15 cellular contexts compared by ENCODE assay signal in genomic region chr6:21826031-21826430, GRCh38.
DNase-seq lines count a peak whose midpoint lies in the region; ATAC-seq, FAIRE-seq and TF ChIP-seq lines count a peak whose summit lies in the region.
"Had no signal": no experiment of that assay in that cellular context is flagged by ENCODE, and none has a peak within 500 bp of the region (broad histone marks: within the 10 kb centered on the region; RNA-seq: fewer than 3 reads in every experiment).

No MANE protein-coding gene starts in this region.

- in situ Hi-C loops in HepG2 (cut with HindIII; ENCODE audit: extremely low pct_ligation_motif_present, low pct_unique_long_range_greater_than_20kb): no loop called here

- no peak overlapping the region for H3K4me2 ChIP-seq in HepG2 (ENCODE audit: low read depth, low read length)

- no peak overlapping the region for H3K9ac ChIP-seq in HepG2 (ENCODE audit: insufficient read depth, low read depth, low read length)

- TF ChIP-seq EP300 in HepG2 (IDR thresholded peaks at IDR 0.05; ENCODE audit: low read depth in 2 of 2, low read length in 2 of 2) (no peak), HepG2 (CRISPR knock-in tag; IDR thresholded peaks at IDR 0.05; ENCODE audit: borderline replicate concordance) (no peak)

- no TSS peak for BruUV-seq in HepG2 (replicated peaks; lab: Mats Ljungman, UMichigan)

- no peaks in the 10 kb centered on the region for H3K27me3 ChIP-seq in HepG2 (ENCODE audit: control insufficient read depth in 1 of 2, insufficient read depth in 2 of 2, low read length in 2 of 2)
- no peaks in the 10 kb centered on the region for H3K27me3 ChIP-seq in right lobe of liver
- H3K27me3 ChIP-seq: esophagus muscularis mucosa, spleen had no signal

- H3K4me1 Mint-ChIP-seq in WTC11 (peaks cover 73% of the 10 kb centered on the region), glutamatergic neuron (ENCODE audit: low read depth, unreplicated experiment) (peaks cover 36% of the 10 kb centered on the region)
- H3K4me1 Mint-ChIP-seq: memory B cell had no signal

- H3K36me3 Mint-ChIP-seq in WTC11 (no peaks in the 10 kb centered on the region), glutamatergic neuron (ENCODE audit: unreplicated experiment) (no peaks in the 10 kb centered on the region)
- H3K36me3 Mint-ChIP-seq: activated naive CD8-positive, alpha-beta T cell; memory B cell had no signal

- H3K4me3 Mint-ChIP-seq in WTC11 (no peak overlapping the region), glutamatergic neuron (ENCODE audit: unreplicated experiment) (no peak overlapping the region)
- H3K4me3 Mint-ChIP-seq: activated naive CD8-positive, alpha-beta T cell; memory B cell had no signal

- H3K27me3 Mint-ChIP-seq in WTC11 (ENCODE audit: low read depth) (no peaks in the 10 kb centered on the region), glutamatergic neuron (ENCODE audit: unreplicated experiment) (no peaks in the 10 kb centered on the region)
- H3K27me3 Mint-ChIP-seq: activated naive CD8-positive, alpha-beta T cell had no signal

- ATAC-seq in HepG2 (peak; percentile 69), right lobe of liver (no peak), WTC11 (peak; percentile 70), HG03354 (IDR thresholded peaks at IDR 0.05; ENCODE audit: poor library complexity, severe bottlenecking, unreplicated experiment) (no peak), Right ventricle myocardium superior (ENCODE audit: poor library complexity) (no peak)

- TF ChIP-seq RAD21 in HepG2 (CRISPR knock-in tag; IDR thresholded peaks at IDR 0.05): no peak

- DNase-seq in HepG2 (ENCODE audit: low spot score) (peak; percentile 13), right lobe of liver (no peak), WTC11 (ENCODE audit: low spot score) (peak; percentile 38), iPS-NIHi7 (ENCODE audit: extremely low spot score) (peak; percentile 68), urothelium cell line (ENCODE audit: low spot score) (peak; percentile 33), Right ventricle myocardium superior (no peak), glutamatergic neuron (no peak)
- DNase-seq: 8988T; activated CD4-positive, CD25-positive, alpha-beta regulatory T cell; hypothalamus; spleen had no signal

- H2AFZ ChIP-seq in HepG2 (ENCODE audit: low read length): no peak overlapping the region

- TF ChIP-seq POLR2A in HepG2 (IDR thresholded peaks at IDR 0.05; ENCODE audit: insufficient read depth in 1 of 2, low read depth in 2 of 2, low read length in 2 of 2) (no peak), right lobe of liver (IDR thresholded peaks at IDR 0.05) (no peak)

- peaks cover 4% of the 10 kb centered on the region for H3K4me1 ChIP-seq in HepG2 (ENCODE audit: insufficient read depth, low read length)
- H3K4me1 ChIP-seq in right lobe of liver: no peaks in the 10 kb centered on the region
- H3K4me1 ChIP-seq: spleen had no signal

- no peaks in the 10 kb centered on the region for H4K20me1 ChIP-seq in HepG2 (ENCODE audit: insufficient read depth, low read length)

- FAIRE-seq in HepG2 (lab: Jason Lieb, UNC) (no peak), urothelium cell line (lab: Jason Lieb, UNC) (no peak)

- no peaks in the 10 kb centered on the region for H3K36me3 ChIP-seq in HepG2 (replicated peaks in 1 of 2; ENCODE audit: control insufficient read depth in 1 of 2, insufficient read depth in 2 of 2, low read length in 2 of 2)
- no peaks in the 10 kb centered on the region for H3K36me3 ChIP-seq in right lobe of liver
- H3K36me3 ChIP-seq: esophagus muscularis mucosa, spleen had no signal

- H3K27ac Mint-ChIP-seq in WTC11 (peak overlapping the region; percentile 77), glutamatergic neuron (ENCODE audit: unreplicated experiment) (no peak overlapping the region)
- H3K27ac Mint-ChIP-seq: activated naive CD8-positive, alpha-beta T cell; memory B cell had no signal

- CTCF ChIA-PET in HepG2 (lab: Yijun Ruan, JAX; ENCODE audit: low intra/inter-chr PET ratio, low total read pairs) (no interaction called here), WTC11 (lab: Charles Lee) (no interaction called here)

- H3K79me2 ChIP-seq in HepG2 (ENCODE audit: insufficient read depth, low read length): no peaks in the 10 kb centered on the region

- WGBS in HepG2 (ENCODE audit: low lambda C conversion rate): 19% methylated on average over 7 of the region's 7 CpGs
- WGBS in right lobe of liver (ENCODE audit: insufficient coverage, low coverage, low lambda C conversion rate, missing lambda C conversion rate): 63% methylated on average over 4 of the region's 7 CpGs

- POLR2A ChIA-PET in HepG2 (lab: Yijun Ruan, JAX): no interaction called here
- POLR2A ChIA-PET in WTC11 (lab: Charles Lee): no interaction called here

- TF ChIP-seq CTCF in HepG2 (CRISPR knock-in tag; IDR thresholded peaks at IDR 0.05) (no peak), right lobe of liver (IDR thresholded peaks at IDR 0.05) (no peak), WTC11 (IDR thresholded peaks at IDR 0.05) (no peak), glutamatergic neuron (IDR thresholded peaks at IDR 0.05; ENCODE audit: partially characterized antibody, unreplicated experiment) (no peak)

- H3K9me3 ChIP-seq in HepG2 (ENCODE audit: low read length) (no peaks in the 10 kb centered on the region), right lobe of liver (no peaks in the 10 kb centered on the region)
- H3K9me3 ChIP-seq: esophagus muscularis mucosa, spleen had no signal

- H3K9me3 Mint-ChIP-seq in WTC11 (no peaks in the 10 kb centered on the region), glutamatergic neuron (ENCODE audit: unreplicated experiment) (peaks cover 9% of the 10 kb centered on the region)

- H3K4me3 ChIP-seq in HepG2 (replicated peaks in 1 of 3; ENCODE audit: insufficient read depth in 1 of 3, low read depth in 2 of 3, low read length in 3 of 3) (no peak overlapping the region), right lobe of liver (no peak overlapping the region)
- H3K4me3 ChIP-seq: esophagus muscularis mucosa, spleen had no signal

- intact Hi-C loops in HepG2 (cut with micrococcal nuclease; ENCODE audit: unreplicated experiment): no loop called here
- intact Hi-C loops in right lobe of liver (cut with DNase I): no loop called here
- intact Hi-C loops in Right ventricle myocardium superior (cut with DNase I): no loop called here

- H3K27ac ChIP-seq in HepG2 (ENCODE audit: extremely low read length, insufficient read depth, low read length): no peak overlapping the region
- no peak overlapping the region for H3K27ac ChIP-seq in right lobe of liver
- H3K27ac ChIP-seq: esophagus muscularis mucosa, spleen had no signal

TF ChIP-seq in HepG2, 621 proteins besides CTCF, POLR2A, EP300 and RAD21 (continues in another document):
- no peak for TF ChIP-seq ZNF776 (CRISPR knock-in tag; IDR thresholded peaks at IDR 0.05)

TF ChIP-seq in WTC11, 78 proteins besides CTCF, POLR2A, EP300 and RAD21:
- TF ChIP-seq NFYB (CRISPR knock-in tag; conservative IDR thresholded peaks at IDR 0.05; ENCODE audit: low read depth): no peak

Comparison
In these comparisons a context has a peak if more than half of its experiments do, and no peak if none do; other contexts are left out.
1. ATAC-seq: peak in HepG2 (single experiment) and WTC11 (single experiment); none in right lobe of liver (0 of 4), HG03354 (single experiment) and Right ventricle myocardium superior (single experiment).
2. DNase-seq: peak in HepG2 (single experiment), WTC11 (single experiment), iPS-NIHi7 (single experiment) and urothelium cell line (single experiment); none in right lobe of liver (0 of 3), Right ventricle myocardium superior (single experiment) and glutamatergic neuron (single experiment).